Comparison of ENCODE assay signal across 17 cellular contexts in genomic region chr6:119137194-119138072, GRCh38. TPM values are rescaled to one million over a fixed set of nuclear protein-coding genes. Genes with fewer than 3 reads are reported as not detected.
DNase-seq lines count a peak whose midpoint lies in the region; ATAC-seq and TF ChIP-seq lines count a peak whose summit lies in the region.
"Had no signal": no experiment of that assay in that cellular context is flagged by ENCODE, and none has a peak within 500 bp of the region (broad histone marks: within the 10 kb centered on the region; RNA-seq: fewer than 3 reads in every experiment).

No MANE protein-coding gene starts in this region.

- no peaks in the 10 kb centered on the region for H3K9me3 Mint-ChIP-seq in endothelial cell (ENCODE audit: unreplicated experiment)

- H3K36me3 ChIP-seq in prostate gland = no peaks in the 10 kb centered on the region
- H3K36me3 ChIP-seq: gastrocnemius medialis, HAP-1, SJSA1 had no signal

- no peak for TF ChIP-seq POLR2A in erythroblast (IDR thresholded peaks at IDR 0.05; ENCODE audit: low read length)
- TF ChIP-seq POLR2A in prostate gland (IDR thresholded peaks at IDR 0.05) = no peak

- no peak for ATAC-seq in HG02852 (IDR thresholded peaks at IDR 0.05; ENCODE audit: unreplicated experiment)
- no peak for ATAC-seq in HG03139 (IDR thresholded peaks at IDR 0.05; ENCODE audit: unreplicated experiment)
- ATAC-seq: gastrocnemius medialis, left lobe of liver had no signal

- intact Hi-C loops in prostate gland (cut with DNase I) = no loop called here

- no peak overlapping the region for H3K27ac ChIP-seq in prostate gland
- H3K27ac ChIP-seq: gastrocnemius medialis, SJSA1 had no signal

- no peak overlapping the region for H3K4me3 Mint-ChIP-seq in endothelial cell (ENCODE audit: unreplicated experiment)

- H3K27me3 ChIP-seq in prostate gland (replicated peaks; ENCODE audit: insufficient read depth) = no peaks in the 10 kb centered on the region
- H3K27me3 ChIP-seq: gastrocnemius medialis, SJSA1 had no signal

- TF ChIP-seq CTCF in prostate gland (IDR thresholded peaks at IDR 0.05) (no peak), endothelial cell (IDR thresholded peaks at IDR 0.05; ENCODE audit: unreplicated experiment) (no peak)

- no peak overlapping the region for H3K27ac Mint-ChIP-seq in endothelial cell (ENCODE audit: unreplicated experiment)

- H3K9me3 ChIP-seq in prostate gland = no peaks in the 10 kb centered on the region
- H3K9me3 ChIP-seq: gastrocnemius medialis, HAP-1, SJSA1 had no signal

- no peaks in the 10 kb centered on the region for H3K36me3 Mint-ChIP-seq in endothelial cell (ENCODE audit: low read depth, unreplicated experiment)

- H3K4me1 Mint-ChIP-seq in endothelial cell (ENCODE audit: unreplicated experiment) = peaks cover 23% of the 10 kb centered on the region

- WGBS in prostate gland = 57% methylated on average over 5 of the region's 5 CpGs

- H3K4me1 ChIP-seq in prostate gland (replicated peaks) = no peaks in the 10 kb centered on the region
- H3K4me1 ChIP-seq: gastrocnemius medialis, SJSA1 had no signal

- peaks cover 2% of the 10 kb centered on the region for H3K27me3 Mint-ChIP-seq in endothelial cell (ENCODE audit: unreplicated experiment)

- no peak overlapping the region for H3K4me3 ChIP-seq in prostate gland
- H3K4me3 ChIP-seq: gastrocnemius medialis, HAP-1, SJSA1 had no signal

- peak; percentile 63 for DNase-seq in GM03348 (ENCODE audit: low spot score)
- peak; percentile 62 for DNase-seq in NOMO-1 treated with DMSO at 0.1 percent for 48 hours (lab: John Stamatoyannopoulos, UW; ENCODE audit: unreplicated experiment)
- DNase-seq in erythroblast (lab: John Stamatoyannopoulos, UW) = peak; percentile 89 to 95
- DNase-seq in prostate gland (ENCODE audit: low spot score) = peak; percentile 26
- no peak for DNase-seq in endothelial cell (ENCODE audit: low spot score)
- DNase-seq in SIG-M5 (lab: John Stamatoyannopoulos, UW) = no peak
- DNase-seq: Calu3; caudate nucleus; gastrocnemius medialis; nucleus accumbens; stimulated activated CD4-positive, alpha-beta T cell treated with anti-CD3 and anti-CD28 coated beads, Interleukin-1b, Interleukin-23, amount 100 ng/mL, for 48 hours; stimulated activated naive CD4-positive, alpha-beta T cell had no signal

RNA-seq across cellular contexts. Expression of gene FAM184A, which starts 59.0 kb away (rescaled TPM):
- total RNA-seq in prostate gland (1 to 10 TPM; 3.6 to 7.6 TPM), endothelial cell (ENCODE audit: unreplicated experiment) (134 TPM)
- total RNA-seq: SJSA1 had no signal

Comparison
In these comparisons a context has a peak if more than half of its experiments do, and no peak if none do; other contexts are left out.
1. DNase-seq: peak in GM03348 (single experiment), NOMO-1 treated with DMSO at 0.1 percent for 48 hours (single experiment), erythroblast (2 of 2) and prostate gland (single experiment); none in endothelial cell (single experiment) and SIG-M5 (single experiment).
2. RNA of gene FAM184A, which starts 59.0 kb away (total RNA-seq): 134 TPM in endothelial cell (single experiment); 3.6 to 7.6 TPM in prostate gland; every median in the first group is over 10 times any median in the second.